In genomic region chr10:63217120-63217605, GRCh38 we compare ENCODE assay signal across 8 cellular contexts.
DNase-seq lines count a peak whose midpoint lies in the region; ATAC-seq and TF ChIP-seq lines count a peak whose summit lies in the region.

No MANE protein-coding gene starts in this region.

- peaks cover 56% of the 10 kb centered on the region for H3K4me1 Mint-ChIP-seq in activated naive CD8-positive, alpha-beta T cell (ENCODE audit: low read depth)

- DNase-seq in NCI-H2081 (lab: John Stamatoyannopoulos, UW) = peak; percentile 2 to 29
- DNase-seq in Right ventricle myocardium superior = no peak
- no peak for DNase-seq in sigmoid colon
- no peak for DNase-seq in posterior vena cava (ENCODE audit: low spot score)

- H3K36me3 Mint-ChIP-seq in activated naive CD8-positive, alpha-beta T cell = peaks cover 13% of the 10 kb centered on the region

- H3K27ac ChIP-seq in C4-2B (no peak overlapping the region), sigmoid colon (peak overlapping the region in 3 of 4 donors; percentile 12 to 56 (median 56))

- peaks cover 0 to 30% (median 13%) of the 10 kb centered on the region in 4 donors for H3K4me1 ChIP-seq in sigmoid colon

- no peak for TF ChIP-seq POLR2A in sigmoid colon (IDR thresholded peaks at IDR 0.05)

- no peaks in the 10 kb centered on the region for H3K27me3 ChIP-seq in sigmoid colon

- H3K27me3 Mint-ChIP-seq in activated naive CD8-positive, alpha-beta T cell = no peaks in the 10 kb centered on the region

- no peak overlapping the region for H3K4me3 Mint-ChIP-seq in activated naive CD8-positive, alpha-beta T cell

- no peaks in the 10 kb centered on the region for H3K9me3 Mint-ChIP-seq in activated naive CD8-positive, alpha-beta T cell (ENCODE audit: low read depth)

- TF ChIP-seq EP300 in sigmoid colon (IDR thresholded peaks at IDR 0.05) = no peak

- TF ChIP-seq CTCF in C4-2B (conservative IDR thresholded peaks at IDR 0.05) (peak; percentile 88), sigmoid colon (IDR thresholded peaks at IDR 0.05) (peak; percentile 35 to 76 (median 68))

- peak overlapping the region; percentile 54 for H3K27ac Mint-ChIP-seq in activated naive CD8-positive, alpha-beta T cell

- H3K36me3 ChIP-seq in sigmoid colon = peaks cover 0 to 28% (median 12%) of the 10 kb centered on the region in 4 donors

- no peaks in the 10 kb centered on the region for H3K9me3 ChIP-seq in sigmoid colon

- H3K4me3 ChIP-seq in sigmoid colon = no peak overlapping the region

- intact Hi-C loops in Right ventricle myocardium superior (cut with DNase I) = loop anchor here (5.0 kb wide), 1 partner anchor 40 kb away; no protein-coding TSS in a partner anchor
- intact Hi-C loops in sigmoid colon (cut with DNase I) = loop anchor here (5.0 kb wide), 3 partner anchors 250 to 410 kb away; partner anchors contain the start of genes JMJD1C and REEP3
- intact Hi-C loops in posterior vena cava (cut with DNase I) = no loop called here

- ATAC-seq in GM18498 (IDR thresholded peaks at IDR 0.05; ENCODE audit: unreplicated experiment) (peak; percentile 79), HG02763 (IDR thresholded peaks at IDR 0.05; ENCODE audit: unreplicated experiment) (peak; percentile 80), Right ventricle myocardium superior (ENCODE audit: poor library complexity) (peak; percentile 89)

- 2 to 13% methylated on average over 3 of the region's 3 CpGs for WGBS in sigmoid colon, 2 donors

Comparison
In these comparisons a context has a peak if more than half of its experiments do, and no peak if none do; other contexts are left out.
1. DNase-seq: peak in NCI-H2081 (2 of 2); none in Right ventricle myocardium superior (single experiment), sigmoid colon (single experiment) and posterior vena cava (single experiment).
2. intact Hi-C loops: an anchor here in Right ventricle myocardium superior (5.0 kb wide) and sigmoid colon (5.0 kb wide); none called in posterior vena cava.
3. Peak in every context shown above with its lines, with median percentiles within 50 percentile points of each other: ATAC-seq.